Comparison of ENCODE assay signal across 9 cellular contexts in the genomic region with DNA sequence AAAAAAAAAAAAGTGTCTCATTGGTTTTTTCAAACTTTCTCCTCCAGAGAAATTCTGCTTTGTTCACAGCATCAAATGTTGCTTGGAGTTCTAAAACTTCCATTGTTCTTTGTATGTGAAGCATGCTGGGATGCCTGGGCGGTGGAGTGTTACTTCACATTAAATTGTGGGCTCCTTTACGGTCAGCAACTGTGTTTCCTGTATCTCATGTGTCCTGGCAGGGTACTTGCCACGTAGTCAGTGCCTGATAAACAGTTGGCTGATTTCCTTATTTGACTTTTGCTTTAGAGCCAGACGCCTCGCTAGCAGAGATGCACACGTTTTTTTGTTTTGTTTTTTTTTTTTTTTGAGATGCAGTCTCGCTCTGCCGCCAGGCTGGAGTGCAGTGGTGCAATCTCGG.
"Had no signal": no experiment of that assay in that cellular context is flagged by ENCODE, and none has a peak within 500 bp of the region (broad histone marks: within the 10 kb centered on the region; RNA-seq: fewer than 3 reads in every experiment).

No MANE protein-coding gene starts in this region.

- H3K4me3 Mint-ChIP-seq: naive thymus-derived CD8-positive, alpha-beta T cell; stimulated activated naive B cell treated with anti-CD40 and anti-IgM and Interleukin-4, amounts not matched to agents 10 μg/mL and 1 μg/mL and 100 μg/mL, for 72 hours; stimulated activated naive CD8-positive, alpha-beta T cell treated with anti-CD3 and anti-CD28 coated beads, Interleukin-15, amount 100 ng/mL, for 72 hours had no signal

- H3K36me3 Mint-ChIP-seq: naive thymus-derived CD8-positive, alpha-beta T cell had no signal

- DNase-seq: effector memory CD4-positive, alpha-beta T cell; esophagus squamous epithelium; heart left ventricle; psoas muscle; spleen; stimulated activated CD4-positive, alpha-beta T cell treated with anti-CD3 and anti-CD28 coated beads, Interleukin-4, amount 100 ng/mL, for 4 hours had no signal

- H3K27ac Mint-ChIP-seq: stimulated activated naive B cell treated with anti-CD40 and anti-IgM and Interleukin-4, amounts not matched to agents 10 μg/mL and 1 μg/mL and 100 μg/mL, for 72 hours; stimulated activated naive CD8-positive, alpha-beta T cell treated with anti-CD3 and anti-CD28 coated beads, Interleukin-15, amount 100 ng/mL, for 72 hours had no signal

- H3K9me3 Mint-ChIP-seq: naive thymus-derived CD8-positive, alpha-beta T cell; stimulated activated naive B cell treated with anti-CD40 and anti-IgM and Interleukin-4, amounts not matched to agents 10 μg/mL and 1 μg/mL and 100 μg/mL, for 72 hours; stimulated activated naive CD8-positive, alpha-beta T cell treated with anti-CD3 and anti-CD28 coated beads, Interleukin-15, amount 100 ng/mL, for 72 hours had no signal
